In the genomic region with DNA sequence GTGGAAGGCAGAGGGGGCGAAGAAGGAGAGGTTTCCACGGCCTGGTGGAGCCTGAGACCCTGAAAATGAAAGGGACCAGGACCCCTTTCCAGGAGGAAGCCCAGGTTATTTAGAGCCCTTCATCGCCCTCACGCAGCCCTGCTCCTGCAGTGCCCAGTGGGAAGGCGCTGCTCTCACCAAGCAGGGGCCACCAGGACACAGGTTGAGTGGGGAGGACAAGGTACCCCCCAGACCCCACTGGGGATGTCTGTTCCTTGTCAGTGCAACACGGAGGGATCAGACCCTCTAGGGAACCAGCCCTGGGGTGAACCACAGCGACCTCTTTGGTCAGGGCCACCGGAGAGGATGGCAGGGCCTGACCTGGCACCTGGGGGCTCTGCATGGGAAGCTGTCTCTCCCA, we compare ENCODE assay signal across 8 cellular contexts.
"Had no signal": no experiment of that assay in that cellular context is flagged by ENCODE, and none has a peak within 500 bp of the region (broad histone marks: within the 10 kb centered on the region; RNA-seq: fewer than 3 reads in every experiment).

No MANE protein-coding gene starts in this region.

- DNase-seq: GM23248, GOT3, H7, HFFc6 had no signal

- H3K36me3 ChIP-seq: HAP-1 had no signal

- H3K4me3 ChIP-seq: GM23248, HAP-1 had no signal

- H3K4me1 ChIP-seq: HAP-1 had no signal

- H3K9ac ChIP-seq: GM23248 had no signal

- ATAC-seq: HCT116, HepG2 had no signal

- H3K27ac ChIP-seq: GM23248, HL-60 had no signal
